In the genomic region with DNA sequence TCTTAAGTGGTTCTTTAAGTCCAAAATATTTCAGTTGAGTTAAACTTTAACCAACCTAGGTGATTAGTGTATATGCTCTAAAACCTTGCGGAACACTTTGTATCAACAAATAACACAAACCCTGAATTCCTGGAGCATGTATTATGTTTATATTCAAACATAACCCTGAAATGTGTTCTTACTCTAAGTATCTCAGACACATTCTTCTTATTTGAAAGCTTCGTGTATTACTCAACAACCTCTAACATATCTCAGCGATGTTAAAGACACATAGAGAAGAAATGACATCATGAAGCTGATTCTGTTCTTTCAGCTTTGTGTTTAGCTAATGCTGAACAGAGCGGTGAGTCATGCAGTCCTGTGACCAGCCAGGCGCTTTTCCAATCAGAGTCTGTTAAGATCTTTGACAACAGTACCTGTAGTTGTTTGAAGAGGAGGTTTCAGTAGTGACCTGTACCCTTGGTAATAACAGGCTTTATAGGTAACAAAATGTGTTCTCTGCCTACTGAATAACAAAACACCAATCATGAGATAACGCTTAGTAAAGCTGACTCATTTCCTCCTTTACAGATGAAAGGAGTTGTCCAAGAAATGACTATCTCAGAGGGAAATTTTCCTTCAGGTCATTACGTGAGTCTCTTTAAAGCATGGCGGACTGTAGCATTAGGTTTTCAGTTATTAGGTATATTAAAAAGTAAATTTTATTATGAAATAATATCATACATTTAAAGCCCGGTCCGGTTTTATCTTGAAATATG, we compare ENCODE assay signal across 8 cellular contexts.
A peak's percentile ranks its signal among the peaks of the same experiment; 100 is the strongest.
DNase-seq lines count a peak whose midpoint lies in the region; ATAC-seq and TF ChIP-seq lines count a peak whose summit lies in the region.

No MANE protein-coding gene starts in this region.

- no peaks in the 10 kb centered on the region for H3K27me3 ChIP-seq in neutrophil
- no peaks in the 10 kb centered on the region for H3K27me3 ChIP-seq in upper lobe of left lung

- H3K4me3 ChIP-seq in neutrophil (ENCODE audit: low read depth in 1 of 2, low read length in 1 of 2) (peak overlapping the region; percentile 7 to 37), upper lobe of left lung (no peak overlapping the region)

- DNase-seq in NK-92 treated with Interleukin-12 subunit alpha and Interleukin-12 subunit beta, amount 100 ng/mL, for 24 hours (lab: John Stamatoyannopoulos, UW) = peak; percentile 50
- DNase-seq in NK-92 (lab: John Stamatoyannopoulos, UW; ENCODE audit: unreplicated experiment) (no peak), NCI-H2196 treated with DMSO at 0.1 percent for 48 hours (lab: John Stamatoyannopoulos, UW; ENCODE audit: unreplicated experiment) (peak; percentile 71), activated T-cell treated with anti-CD3 and anti-CD28 coated beads for 4 hours (peak; percentile 47), fibroblast of gingiva (ENCODE audit: low read depth) (peak; percentile 96), upper lobe of left lung (peak in 1 of 2 donors; percentile 94)

- H3K4me1 ChIP-seq in neutrophil (ENCODE audit: control insufficient read depth in 1 of 2, insufficient read depth in 1 of 2, low read depth in 1 of 2, low read length in 1 of 2) (peaks cover 41 to 48% of the 10 kb centered on the region in 2 experiments), upper lobe of left lung (peaks cover 32 to 43% (median 36%) of the 10 kb centered on the region in 4 donors)

- TF ChIP-seq POLR2A in upper lobe of left lung (IDR thresholded peaks at IDR 0.05) = peak in 1 of 4 donors; percentile 63

- 26 to 27% methylated on average over 10 of the region's 10 CpGs for WGBS in upper lobe of left lung, 2 donors

- H3K9me3 ChIP-seq in neutrophil (no peaks in the 10 kb centered on the region), upper lobe of left lung (no peaks in the 10 kb centered on the region)

- H3K27ac ChIP-seq in neutrophil (peak overlapping the region; percentile 98), upper lobe of left lung (peak overlapping the region; percentile 81 to 87 (median 86))

- no peaks in the 10 kb centered on the region for H3K36me3 ChIP-seq in neutrophil
- H3K36me3 ChIP-seq in upper lobe of left lung = no peaks in the 10 kb centered on the region

- TF ChIP-seq CTCF in neutrophil (IDR thresholded peaks at IDR 0.05) (no peak), upper lobe of left lung (IDR thresholded peaks at IDR 0.05) (no peak)

- peak in 2 of 4 donors; percentile 51 to 90 for TF ChIP-seq EP300 in upper lobe of left lung (IDR thresholded peaks at IDR 0.05)

- ATAC-seq in HG02852 (IDR thresholded peaks at IDR 0.05; ENCODE audit: unreplicated experiment) = peak; percentile 86
- peak; percentile 89 to 92 for ATAC-seq in upper lobe of left lung (ENCODE audit: low FRiP score in 2 of 2)

Comparison
In these comparisons a context has a peak if more than half of its experiments do, and no peak if none do; other contexts are left out.
1. H3K4me3 ChIP-seq: peak in neutrophil (2 of 2); none in upper lobe of left lung (0 of 4).